Comparison of ENCODE assay signal across 8 cellular contexts in genomic region chr6:144215932-144216667, GRCh38.
DNase-seq lines count a peak whose midpoint lies in the region; ATAC-seq, FAIRE-seq and TF ChIP-seq lines count a peak whose summit lies in the region.

No MANE protein-coding gene starts in this region.

- peak overlapping the region; percentile 51 for H3K14ac ChIP-seq in trophoblast cell (ENCODE audit: low read length)

- TF ChIP-seq POLR2A in GM12892 (IDR thresholded peaks at IDR 0.05; ENCODE audit: low read depth, low read length) (peak; percentile 56; the same call in 1 of the 2 replicates), transverse colon (IDR thresholded peaks at IDR 0.05) (peak; percentile 38)

- DNase-seq in GM12892 (ENCODE audit: insufficient read length) (peak; percentile 84), NCI-H1417 treated with DMSO at 0.1 percent for 48 hours (lab: John Stamatoyannopoulos, UW) (peak; percentile 88), SW 1271 (lab: John Stamatoyannopoulos, UW) (peak; percentile 82 to 98), cardiac septum (ENCODE audit: low spot score) (peak; percentile 95), trophoblast cell (peak; percentile 98), transverse colon (peak; percentile 93)

- H3K79me1 ChIP-seq in trophoblast cell (ENCODE audit: low read length) = peaks cover 6% of the 10 kb centered on the region

- H3K4me1 ChIP-seq in trophoblast cell (ENCODE audit: control insufficient read depth in 1 of 2, insufficient read depth in 2 of 2, low read length in 2 of 2) (peaks cover 6 to 8% of the 10 kb centered on the region in 2 experiments), transverse colon (peaks cover 6 to 21% (median 13%) of the 10 kb centered on the region in 4 donors)

- H2AK5ac ChIP-seq in trophoblast cell (ENCODE audit: low read length) = no peak overlapping the region

- H3K18ac ChIP-seq in trophoblast cell (ENCODE audit: low read length) = peak overlapping the region; percentile 31

- H4K8ac ChIP-seq in trophoblast cell (ENCODE audit: low read depth, low read length) = peak overlapping the region; percentile 59

- peak overlapping the region; percentile 68 for H2BK120ac ChIP-seq in trophoblast cell (ENCODE audit: insufficient read depth, low read length, poor library complexity)

- H4K91ac ChIP-seq in trophoblast cell (ENCODE audit: low read depth, low read length) = no peak overlapping the region

- intact Hi-C loops in cardiac septum (cut with DNase I) (loop anchor here (1.0 to 2.0 kb wide), 4 partner anchors 49 to 265 kb away; partner anchors contain the start of gene STX11), transverse colon (cut with DNase I; ENCODE audit: low total_unique reads) (loop anchor here (5.0 to 10.0 kb wide), 3 partner anchors 64 to 119 kb away; partner anchors contain the start of genes SF3B5, STX11 and UTRN)

- peak; percentile 42 to 84 (median 58) for TF ChIP-seq CTCF in transverse colon (IDR thresholded peaks at IDR 0.05)

- H3K9me3 ChIP-seq in trophoblast cell (ENCODE audit: insufficient read depth, low read depth, low read length) (no peaks in the 10 kb centered on the region), transverse colon (no peaks in the 10 kb centered on the region)

- no peak for TF ChIP-seq EP300 in transverse colon (IDR thresholded peaks at IDR 0.05; ENCODE audit: low read depth)

- peak overlapping the region; percentile 30 for H2BK5ac ChIP-seq in trophoblast cell (ENCODE audit: low read depth, low read length, poor library complexity)

- H3K9ac ChIP-seq in trophoblast cell (ENCODE audit: low read length) = peak overlapping the region; percentile 28

- peak overlapping the region; percentile 64 for H3K4me2 ChIP-seq in trophoblast cell (ENCODE audit: low read length)

- H3K4me3 ChIP-seq in trophoblast cell (ENCODE audit: low read depth, low read length) = peak overlapping the region; percentile 74
- H3K4me3 ChIP-seq in transverse colon = peak overlapping the region; percentile 47 to 69 (median 62)

- no peak overlapping the region for H3K4ac ChIP-seq in trophoblast cell (ENCODE audit: low read depth, low read length)

- H3K36me3 ChIP-seq in trophoblast cell (ENCODE audit: control insufficient read depth in 1 of 2, insufficient read depth in 2 of 2, low read length in 2 of 2) = no peaks in the 10 kb centered on the region
- H3K36me3 ChIP-seq in transverse colon = no peaks in the 10 kb centered on the region

- H3K79me2 ChIP-seq in trophoblast cell (ENCODE audit: control insufficient read depth, insufficient read depth, low read length, poor library complexity) = peaks cover 2% of the 10 kb centered on the region

- H2BK12ac ChIP-seq in trophoblast cell (ENCODE audit: low read length) = peak overlapping the region; percentile 14

- 0 to 1% (median 0%) methylated on average over 61 of the region's 61 CpGs for WGBS in adipose tissue, 3 donors
- WGBS in trophoblast cell (ENCODE audit: extremely low coverage, insufficient coverage, insufficient read length) = no CpG with 5 or more reads among the region's 61 CpGs
- 1% methylated on average over 44 of the region's 61 CpGs; no CpG with 5 or more reads in 1 of the 2 donors for WGBS in transverse colon (ENCODE audit: low coverage in 1 of 2), 2 donors

- in situ Hi-C loops in transverse colon (cut with MboI; ENCODE audit: low pct_ligation_motif_present in 1 of 4, low pct_unique_long_range_greater_than_20kb in 1 of 4, low sequenced_read_pairs in 3 of 4) = loop anchor here in 3 of 4 donors (5.0 to 10.0 kb wide), 3 partner anchors 69 to 114 kb away; partner anchors contain the start of gene UTRN (in 1 of the 3)

- H2AFZ ChIP-seq in trophoblast cell (ENCODE audit: insufficient read depth, low read length, poor library complexity) = peak overlapping the region; percentile 27

- FAIRE-seq in GM12892 (lab: Jason Lieb, UNC) = peak; percentile 78

- peak; percentile 88 for ATAC-seq in HG02840 (IDR thresholded peaks at IDR 0.05; ENCODE audit: low FRiP score, unreplicated experiment)

- H3K23ac ChIP-seq in trophoblast cell (ENCODE audit: low read length) = no peak overlapping the region

- H4K12ac ChIP-seq in trophoblast cell (ENCODE audit: low read depth, low read length) = peak overlapping the region; percentile 39

- H3K27me3 ChIP-seq in trophoblast cell (ENCODE audit: insufficient read depth, low read length) (no peaks in the 10 kb centered on the region), transverse colon (no peaks in the 10 kb centered on the region)

- H3K27ac ChIP-seq in adipose tissue (ENCODE audit: low read depth, low read length) (peak overlapping the region; percentile 83), trophoblast cell (ENCODE audit: low read depth, low read length) (peak overlapping the region; percentile 82), transverse colon (peak overlapping the region; percentile 94 to 98 (median 96))

Comparison
In these comparisons a context has a peak if more than half of its experiments do, and no peak if none do; other contexts are left out.
1. Peak in every context shown above with its lines: DNase-seq, ATAC-seq, H3K4me3 ChIP-seq and H3K27ac ChIP-seq.